Comparison of ENCODE assay signal across 8 cellular contexts in the genomic region with DNA sequence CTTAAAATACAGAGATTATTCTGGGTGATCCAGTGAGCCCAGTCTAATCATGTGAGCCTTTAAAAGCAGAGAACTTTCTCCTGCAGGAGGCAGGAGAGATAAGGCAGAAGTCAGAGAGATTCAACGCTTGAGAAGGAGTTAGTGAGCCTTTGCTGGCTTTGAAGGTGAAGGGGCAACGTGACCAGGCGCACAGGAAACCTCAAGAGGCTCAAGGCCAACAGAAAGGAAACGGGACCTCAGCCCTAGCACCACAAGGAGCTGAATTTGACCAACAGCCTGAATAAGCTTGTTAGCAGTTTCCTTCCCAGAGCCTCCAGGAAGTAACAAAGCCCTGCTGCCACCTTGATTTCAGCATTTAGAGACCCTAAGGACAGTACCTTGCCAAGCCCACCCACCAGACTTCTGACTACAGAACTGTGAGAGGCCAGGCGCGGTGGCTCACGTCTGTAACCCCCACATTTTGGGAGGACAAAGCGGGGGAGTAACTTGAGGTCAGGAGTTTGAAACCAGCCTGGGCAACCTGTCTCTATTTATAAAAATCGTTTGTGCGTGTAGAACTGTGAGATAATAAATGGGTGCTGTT.
DNase-seq lines count a peak whose midpoint lies in the region; ATAC-seq and TF ChIP-seq lines count a peak whose summit lies in the region.

No MANE protein-coding gene starts in this region.

- H3K4me3 ChIP-seq in kidney epithelial cell (ENCODE audit: low read depth, low read length): no peak overlapping the region

- no peaks in the 10 kb centered on the region for H3K36me3 ChIP-seq in kidney epithelial cell (ENCODE audit: control insufficient read depth, insufficient read depth, low read length)

- in situ Hi-C loops in G401 (cut with HindIII; ENCODE audit: low sequenced_read_pairs): no loop called here

- H3K27ac Mint-ChIP-seq in activated CD4-positive, alpha-beta memory T cell treated with anti-CD3 and anti-CD28 coated beads, Interleukin-2, amount 10 ng/mL, durations not matched to agents 7 days and 5 days: peak overlapping the region; percentile 83

- POLR2A ChIA-PET in activated CD4-positive, alpha-beta memory T cell treated with anti-CD3 and anti-CD28 coated beads, Interleukin-2, amount 10 ng/mL, durations not matched to agents 7 days and 5 days (lab: Charles Lee): interaction anchor here (1.0 to 2.3 kb wide), 6 partner anchors 11 to 283 kb away, joined by 3 to 6 read pairs (median 5); partner anchors contain the start of gene KAT6B

- H3K4me3 Mint-ChIP-seq in activated CD4-positive, alpha-beta memory T cell treated with anti-CD3 and anti-CD28 coated beads, Interleukin-2, amount 10 ng/mL, durations not matched to agents 7 days and 5 days: peak overlapping the region; percentile 24

- TF ChIP-seq CTCF in kidney epithelial cell (IDR thresholded peaks at IDR 0.05; ENCODE audit: insufficient read depth, low read length, poor library complexity, severe bottlenecking): peak; percentile 9

- DNase-seq in G401 (ENCODE audit: low spot score) (peak; percentile 12), kidney epithelial cell (ENCODE audit: low read depth) (no peak), SHP77 (lab: John Stamatoyannopoulos, UW) (no peak), NCI-H774 (lab: John Stamatoyannopoulos, UW) (no peak), NCI-H748 treated with DMSO at 0.1 percent for 48 hours (lab: John Stamatoyannopoulos, UW) (no peak)
- peak; percentile 71 for DNase-seq in activated CD4-positive, alpha-beta memory T cell treated with anti-CD3 and anti-CD28 coated beads, Interleukin-2, amount 10 ng/mL, durations not matched to agents 7 days and 5 days

- H3K27me3 ChIP-seq in kidney epithelial cell (ENCODE audit: control insufficient read depth, insufficient read depth, low read length): no peaks in the 10 kb centered on the region

- H3K4me1 Mint-ChIP-seq in activated CD4-positive, alpha-beta memory T cell treated with anti-CD3 and anti-CD28 coated beads, Interleukin-2, amount 10 ng/mL, durations not matched to agents 7 days and 5 days: peaks cover 24% of the 10 kb centered on the region

- H3K36me3 Mint-ChIP-seq in activated CD4-positive, alpha-beta memory T cell treated with anti-CD3 and anti-CD28 coated beads, Interleukin-2, amount 10 ng/mL, durations not matched to agents 7 days and 5 days (ENCODE audit: low read depth): no peaks in the 10 kb centered on the region

- H3K9me3 Mint-ChIP-seq in activated CD4-positive, alpha-beta memory T cell treated with anti-CD3 and anti-CD28 coated beads, Interleukin-2, amount 10 ng/mL, durations not matched to agents 7 days and 5 days: no peaks in the 10 kb centered on the region

- ATAC-seq in GM19455 (IDR thresholded peaks at IDR 0.05; ENCODE audit: unreplicated experiment): peak; percentile 86
- peak; percentile 90 for ATAC-seq in HG03460 (IDR thresholded peaks at IDR 0.05; ENCODE audit: unreplicated experiment)

- no peaks in the 10 kb centered on the region for H3K27me3 Mint-ChIP-seq in activated CD4-positive, alpha-beta memory T cell treated with anti-CD3 and anti-CD28 coated beads, Interleukin-2, amount 10 ng/mL, durations not matched to agents 7 days and 5 days

- CTCF ChIA-PET in activated CD4-positive, alpha-beta memory T cell treated with anti-CD3 and anti-CD28 coated beads, Interleukin-2, amount 10 ng/mL, durations not matched to agents 7 days and 5 days (lab: Charles Lee): interaction anchor here (0.6 to 3.2 kb wide), 19 partner anchors 9 to 549 kb away, joined by 3 to 18 read pairs (median 3); partner anchors contain the start of gene KAT6B

Comparison
In these comparisons a context has a peak if more than half of its experiments do, and no peak if none do; other contexts are left out.
1. DNase-seq: peak in G401 (single experiment) and activated CD4-positive, alpha-beta memory T cell treated with anti-CD3 and anti-CD28 coated beads, Interleukin-2, amount 10 ng/mL, durations not matched to agents 7 days and 5 days (single experiment); none in kidney epithelial cell (single experiment), SHP77 (0 of 2), NCI-H774 (single experiment) and NCI-H748 treated with DMSO at 0.1 percent for 48 hours (single experiment).